Comparison of ENCODE assay signal across 1 cellular context in the genomic region with DNA sequence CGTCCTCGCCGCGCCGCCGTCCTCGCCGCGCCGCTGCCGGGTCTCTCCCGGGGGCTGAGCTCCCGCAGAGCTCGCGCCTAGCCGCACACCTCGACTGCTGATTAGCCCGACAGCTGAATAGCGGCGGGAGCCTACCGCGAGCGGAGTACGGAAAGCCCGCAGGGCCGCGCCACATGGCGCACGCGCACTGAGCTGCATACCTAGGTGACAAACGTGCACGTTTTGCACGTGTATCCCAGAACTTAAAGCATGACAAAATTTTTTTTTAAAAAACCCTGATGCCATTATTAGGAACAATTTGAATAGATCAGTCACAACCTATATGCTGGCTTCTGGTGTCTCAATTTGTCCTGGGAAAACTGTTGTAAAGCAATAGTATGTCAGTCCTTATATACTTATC.
TF ChIP-seq lines count a peak whose summit lies in the region.

A gene with protein sequence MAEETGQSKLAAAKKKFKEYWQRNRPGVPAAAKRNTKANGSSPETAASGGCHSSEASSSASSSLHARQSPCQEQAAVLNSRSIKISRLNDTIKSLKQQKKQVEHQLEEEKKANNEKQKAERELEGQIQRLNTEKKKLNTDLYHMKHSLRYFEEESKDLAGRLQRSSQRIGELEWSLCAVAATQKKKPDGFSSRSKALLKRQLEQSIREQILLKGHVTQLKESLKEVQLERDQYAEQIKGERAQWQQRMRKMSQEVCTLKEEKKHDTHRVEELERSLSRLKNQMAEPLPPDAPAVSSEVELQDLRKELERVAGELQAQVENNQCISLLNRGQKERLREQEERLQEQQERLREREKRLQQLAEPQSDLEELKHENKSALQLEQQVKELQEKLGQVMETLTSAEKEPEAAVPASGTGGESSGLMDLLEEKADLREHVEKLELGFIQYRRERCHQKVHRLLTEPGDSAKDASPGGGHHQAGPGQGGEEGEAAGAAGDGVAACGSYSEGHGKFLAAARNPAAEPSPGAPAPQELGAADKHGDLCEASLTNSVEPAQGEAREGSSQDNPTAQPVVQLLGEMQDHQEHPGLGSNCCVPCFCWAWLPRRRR (minus strand): TSS at position 122 of the 400 bp plus-strand sequence. CDS start 48,117 bp downstream, outside the sequence.

TF ChIP-seq in HepG2, 621 proteins besides CTCF, POLR2A, EP300 and RAD21 (continued from another document and continues in another):
- TF ChIP-seq, protein P1, sequence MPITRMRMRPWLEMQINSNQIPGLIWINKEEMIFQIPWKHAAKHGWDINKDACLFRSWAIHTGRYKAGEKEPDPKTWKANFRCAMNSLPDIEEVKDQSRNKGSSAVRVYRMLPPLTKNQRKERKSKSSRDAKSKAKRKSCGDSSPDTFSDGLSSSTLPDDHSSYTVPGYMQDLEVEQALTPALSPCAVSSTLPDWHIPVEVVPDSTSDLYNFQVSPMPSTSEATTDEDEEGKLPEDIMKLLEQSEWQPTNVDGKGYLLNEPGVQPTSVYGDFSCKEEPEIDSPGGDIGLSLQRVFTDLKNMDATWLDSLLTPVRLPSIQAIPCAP (CRISPR knock-in tag; IDR thresholded peaks at IDR 0.05; ENCODE audit: low read depth): no peak
- TF ChIP-seq ZNF510 (CRISPR knock-in tag; IDR thresholded peaks at IDR 0.05; ENCODE audit: low read depth): no peak
- no peak for TF ChIP-seq RCOR2 (CRISPR knock-in tag; IDR thresholded peaks at IDR 0.05)
- peak; percentile 78; the same call in 1 of the 2 replicates for TF ChIP-seq MTF1 (CRISPR knock-in tag; IDR thresholded peaks at IDR 0.05)
- TF ChIP-seq, protein P2, sequence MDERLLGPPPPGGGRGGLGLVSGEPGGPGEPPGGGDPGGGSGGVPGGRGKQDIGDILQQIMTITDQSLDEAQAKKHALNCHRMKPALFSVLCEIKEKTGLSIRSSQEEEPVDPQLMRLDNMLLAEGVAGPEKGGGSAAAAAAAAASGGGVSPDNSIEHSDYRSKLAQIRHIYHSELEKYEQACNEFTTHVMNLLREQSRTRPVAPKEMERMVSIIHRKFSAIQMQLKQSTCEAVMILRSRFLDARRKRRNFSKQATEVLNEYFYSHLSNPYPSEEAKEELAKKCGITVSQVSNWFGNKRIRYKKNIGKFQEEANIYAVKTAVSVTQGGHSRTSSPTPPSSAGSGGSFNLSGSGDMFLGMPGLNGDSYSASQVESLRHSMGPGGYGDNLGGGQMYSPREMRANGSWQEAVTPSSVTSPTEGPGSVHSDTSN (CRISPR knock-in tag; IDR thresholded peaks at IDR 0.05): no peak
- TF ChIP-seq, protein P3, sequence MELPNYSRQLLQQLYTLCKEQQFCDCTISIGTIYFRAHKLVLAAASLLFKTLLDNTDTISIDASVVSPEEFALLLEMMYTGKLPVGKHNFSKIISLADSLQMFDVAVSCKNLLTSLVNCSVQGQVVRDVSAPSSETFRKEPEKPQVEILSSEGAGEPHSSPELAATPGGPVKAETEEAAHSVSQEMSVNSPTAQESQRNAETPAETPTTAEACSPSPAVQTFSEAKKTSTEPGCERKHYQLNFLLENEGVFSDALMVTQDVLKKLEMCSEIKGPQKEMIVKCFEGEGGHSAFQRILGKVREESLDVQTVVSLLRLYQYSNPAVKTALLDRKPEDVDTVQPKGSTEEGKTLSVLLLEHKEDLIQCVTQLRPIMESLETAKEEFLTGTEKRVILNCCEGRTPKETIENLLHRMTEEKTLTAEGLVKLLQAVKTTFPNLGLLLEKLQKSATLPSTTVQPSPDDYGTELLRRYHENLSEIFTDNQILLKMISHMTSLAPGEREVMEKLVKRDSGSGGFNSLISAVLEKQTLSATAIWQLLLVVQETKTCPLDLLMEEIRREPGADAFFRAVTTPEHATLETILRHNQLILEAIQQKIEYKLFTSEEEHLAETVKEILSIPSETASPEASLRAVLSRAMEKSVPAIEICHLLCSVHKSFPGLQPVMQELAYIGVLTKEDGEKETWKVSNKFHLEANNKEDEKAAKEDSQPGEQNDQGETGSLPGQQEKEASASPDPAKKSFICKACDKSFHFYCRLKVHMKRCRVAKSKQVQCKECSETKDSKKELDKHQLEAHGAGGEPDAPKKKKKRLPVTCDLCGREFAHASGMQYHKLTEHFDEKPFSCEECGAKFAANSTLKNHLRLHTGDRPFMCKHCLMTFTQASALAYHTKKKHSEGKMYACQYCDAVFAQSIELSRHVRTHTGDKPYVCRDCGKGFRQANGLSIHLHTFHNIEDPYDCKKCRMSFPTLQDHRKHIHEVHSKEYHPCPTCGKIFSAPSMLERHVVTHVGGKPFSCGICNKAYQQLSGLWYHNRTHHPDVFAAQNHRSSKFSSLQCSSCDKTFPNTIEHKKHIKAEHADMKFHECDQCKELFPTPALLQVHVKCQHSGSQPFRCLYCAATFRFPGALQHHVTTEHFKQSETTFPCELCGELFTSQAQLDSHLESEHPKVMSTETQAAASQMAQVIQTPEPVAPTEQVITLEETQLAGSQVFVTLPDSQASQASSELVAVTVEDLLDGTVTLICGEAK (IDR thresholded peaks at IDR 0.05): no peak
- TF ChIP-seq, protein P3 (CRISPR knock-in tag; IDR thresholded peaks at IDR 0.05): peak; percentile 86; the same call in 1 of the 2 replicates
- peak; percentile 89 for TF ChIP-seq ZSCAN20 (CRISPR knock-in tag; IDR thresholded peaks at IDR 0.05; ENCODE audit: borderline replicate concordance)
- TF ChIP-seq MIER2 (CRISPR knock-in tag; IDR thresholded peaks at IDR 0.05): no peak
- no peak for TF ChIP-seq SNRNP70 (IDR thresholded peaks at IDR 0.05; ENCODE audit: low read depth, low read length)
- TF ChIP-seq, protein P4, sequence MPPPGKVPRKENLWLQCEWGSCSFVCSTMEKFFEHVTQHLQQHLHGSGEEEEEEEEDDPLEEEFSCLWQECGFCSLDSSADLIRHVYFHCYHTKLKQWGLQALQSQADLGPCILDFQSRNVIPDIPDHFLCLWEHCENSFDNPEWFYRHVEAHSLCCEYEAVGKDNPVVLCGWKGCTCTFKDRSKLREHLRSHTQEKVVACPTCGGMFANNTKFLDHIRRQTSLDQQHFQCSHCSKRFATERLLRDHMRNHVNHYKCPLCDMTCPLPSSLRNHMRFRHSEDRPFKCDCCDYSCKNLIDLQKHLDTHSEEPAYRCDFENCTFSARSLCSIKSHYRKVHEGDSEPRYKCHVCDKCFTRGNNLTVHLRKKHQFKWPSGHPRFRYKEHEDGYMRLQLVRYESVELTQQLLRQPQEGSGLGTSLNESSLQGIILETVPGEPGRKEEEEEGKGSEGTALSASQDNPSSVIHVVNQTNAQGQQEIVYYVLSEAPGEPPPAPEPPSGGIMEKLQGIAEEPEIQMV (CRISPR knock-in tag; IDR thresholded peaks at IDR 0.05; ENCODE audit: low read depth): peak; percentile 47; the same call in 1 of the 2 replicates
- TF ChIP-seq RFX5 (IDR thresholded peaks at IDR 0.05; ENCODE audit: low read depth, low read length): no peak
- peak; percentile 46 for TF ChIP-seq ZMYM4 (CRISPR knock-in tag; IDR thresholded peaks at IDR 0.05)
- TF ChIP-seq, protein P5, sequence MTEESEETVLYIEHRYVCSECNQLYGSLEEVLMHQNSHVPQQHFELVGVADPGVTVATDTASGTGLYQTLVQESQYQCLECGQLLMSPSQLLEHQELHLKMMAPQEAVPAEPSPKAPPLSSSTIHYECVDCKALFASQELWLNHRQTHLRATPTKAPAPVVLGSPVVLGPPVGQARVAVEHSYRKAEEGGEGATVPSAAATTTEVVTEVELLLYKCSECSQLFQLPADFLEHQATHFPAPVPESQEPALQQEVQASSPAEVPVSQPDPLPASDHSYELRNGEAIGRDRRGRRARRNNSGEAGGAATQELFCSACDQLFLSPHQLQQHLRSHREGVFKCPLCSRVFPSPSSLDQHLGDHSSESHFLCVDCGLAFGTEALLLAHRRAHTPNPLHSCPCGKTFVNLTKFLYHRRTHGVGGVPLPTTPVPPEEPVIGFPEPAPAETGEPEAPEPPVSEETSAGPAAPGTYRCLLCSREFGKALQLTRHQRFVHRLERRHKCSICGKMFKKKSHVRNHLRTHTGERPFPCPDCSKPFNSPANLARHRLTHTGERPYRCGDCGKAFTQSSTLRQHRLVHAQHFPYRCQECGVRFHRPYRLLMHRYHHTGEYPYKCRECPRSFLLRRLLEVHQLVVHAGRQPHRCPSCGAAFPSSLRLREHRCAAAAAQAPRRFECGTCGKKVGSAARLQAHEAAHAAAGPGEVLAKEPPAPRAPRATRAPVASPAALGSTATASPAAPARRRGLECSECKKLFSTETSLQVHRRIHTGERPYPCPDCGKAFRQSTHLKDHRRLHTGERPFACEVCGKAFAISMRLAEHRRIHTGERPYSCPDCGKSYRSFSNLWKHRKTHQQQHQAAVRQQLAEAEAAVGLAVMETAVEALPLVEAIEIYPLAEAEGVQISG (CRISPR knock-in tag; IDR thresholded peaks at IDR 0.05): peak; percentile 66
- TF ChIP-seq, protein P6, sequence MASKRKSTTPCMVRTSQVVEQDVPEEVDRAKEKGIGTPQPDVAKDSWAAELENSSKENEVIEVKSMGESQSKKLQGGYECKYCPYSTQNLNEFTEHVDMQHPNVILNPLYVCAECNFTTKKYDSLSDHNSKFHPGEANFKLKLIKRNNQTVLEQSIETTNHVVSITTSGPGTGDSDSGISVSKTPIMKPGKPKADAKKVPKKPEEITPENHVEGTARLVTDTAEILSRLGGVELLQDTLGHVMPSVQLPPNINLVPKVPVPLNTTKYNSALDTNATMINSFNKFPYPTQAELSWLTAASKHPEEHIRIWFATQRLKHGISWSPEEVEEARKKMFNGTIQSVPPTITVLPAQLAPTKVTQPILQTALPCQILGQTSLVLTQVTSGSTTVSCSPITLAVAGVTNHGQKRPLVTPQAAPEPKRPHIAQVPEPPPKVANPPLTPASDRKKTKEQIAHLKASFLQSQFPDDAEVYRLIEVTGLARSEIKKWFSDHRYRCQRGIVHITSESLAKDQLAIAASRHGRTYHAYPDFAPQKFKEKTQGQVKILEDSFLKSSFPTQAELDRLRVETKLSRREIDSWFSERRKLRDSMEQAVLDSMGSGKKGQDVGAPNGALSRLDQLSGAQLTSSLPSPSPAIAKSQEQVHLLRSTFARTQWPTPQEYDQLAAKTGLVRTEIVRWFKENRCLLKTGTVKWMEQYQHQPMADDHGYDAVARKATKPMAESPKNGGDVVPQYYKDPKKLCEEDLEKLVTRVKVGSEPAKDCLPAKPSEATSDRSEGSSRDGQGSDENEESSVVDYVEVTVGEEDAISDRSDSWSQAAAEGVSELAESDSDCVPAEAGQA (IDR thresholded peaks at IDR 0.05; ENCODE audit: low read depth): no peak
- TF ChIP-seq, protein P6 (CRISPR knock-in tag; IDR thresholded peaks at IDR 0.05; ENCODE audit: borderline replicate concordance): peak; percentile 78; the same call in 1 of the 2 replicates
- TF ChIP-seq ZNF121 (CRISPR knock-in tag; IDR thresholded peaks at IDR 0.05): no peak
- TF ChIP-seq AGO2 (optimal IDR thresholded peaks at IDR 0.05; ENCODE audit: low read depth, low read length): no peak
- no peak for TF ChIP-seq CHD4 (IDR thresholded peaks at IDR 0.05; ENCODE audit: borderline replicate concordance, low read length)
- TF ChIP-seq, protein P7, sequence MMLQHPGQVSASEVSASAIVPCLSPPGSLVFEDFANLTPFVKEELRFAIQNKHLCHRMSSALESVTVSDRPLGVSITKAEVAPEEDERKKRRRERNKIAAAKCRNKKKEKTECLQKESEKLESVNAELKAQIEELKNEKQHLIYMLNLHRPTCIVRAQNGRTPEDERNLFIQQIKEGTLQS (CRISPR knock-in tag; IDR thresholded peaks at IDR 0.05): no peak
- TF ChIP-seq SP140L (CRISPR knock-in tag; IDR thresholded peaks at IDR 0.05; ENCODE audit: borderline replicate concordance): no peak
- no peak for TF ChIP-seq ZC3H4 (CRISPR knock-in tag; IDR thresholded peaks at IDR 0.05; ENCODE audit: borderline replicate concordance)
- no peak for TF ChIP-seq SSRP1 (CRISPR knock-in tag; IDR thresholded peaks at IDR 0.05)
- no peak for TF ChIP-seq ZNF382 (CRISPR knock-in tag; IDR thresholded peaks at IDR 0.05; ENCODE audit: borderline replicate concordance)
- 0 out of 2 replicates have a peak, but pooled peaks have one; percentile 37 for TF ChIP-seq ZIK1 (CRISPR knock-in tag; IDR thresholded peaks at IDR 0.05; ENCODE audit: borderline replicate concordance, low read depth)
- TF ChIP-seq BHLHE40 (IDR thresholded peaks at IDR 0.05; ENCODE audit: low read length): peak; percentile 89
